9 cellular contexts compared by ENCODE assay signal in the genomic region with DNA sequence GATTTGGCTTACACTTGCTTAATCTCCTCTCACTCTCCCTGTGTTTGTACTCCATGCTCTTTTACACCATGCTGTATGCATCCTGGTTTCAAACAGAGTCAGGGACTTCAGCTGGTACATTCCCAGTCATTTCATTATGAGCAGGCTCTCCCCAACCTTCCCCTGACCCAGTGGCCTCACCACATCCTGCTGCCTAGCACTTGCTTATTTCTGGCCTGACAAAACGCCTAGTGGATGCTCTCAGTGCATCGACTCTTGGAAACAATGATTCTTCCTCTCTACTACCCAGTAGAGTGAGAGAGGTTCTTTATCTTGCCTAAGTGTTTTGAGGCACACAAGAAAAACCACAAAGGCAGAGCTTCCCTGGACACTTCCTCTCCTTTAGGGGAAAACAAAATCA.
DNase-seq lines count a peak whose midpoint lies in the region; ATAC-seq lines count a peak whose summit lies in the region.
"Had no signal": no experiment of that assay in that cellular context is flagged by ENCODE, and none has a peak within 500 bp of the region (broad histone marks: within the 10 kb centered on the region; RNA-seq: fewer than 3 reads in every experiment).

No MANE protein-coding gene starts in this region.

- H3K9me3 Mint-ChIP-seq in activated CD4-positive, alpha-beta memory T cell treated with anti-CD3 and anti-CD28 coated beads, Interleukin-2, amount 10 ng/mL, durations not matched to agents 7 days and 5 days = no peaks in the 10 kb centered on the region
- H3K9me3 Mint-ChIP-seq: IgD-negative memory B cell had no signal

- in situ Hi-C loops in G401 (cut with HindIII; ENCODE audit: low sequenced_read_pairs) = loop anchor here (10.0 kb wide), 1 partner anchor 333 kb away; no protein-coding TSS in a partner anchor

- CTCF ChIA-PET in activated CD4-positive, alpha-beta memory T cell treated with anti-CD3 and anti-CD28 coated beads, Interleukin-2, amount 10 ng/mL, durations not matched to agents 7 days and 5 days (lab: Charles Lee) = interaction anchor here (1.0 to 3.2 kb wide), 6 partner anchors 11 to 415 kb away, joined by 3 to 21 read pairs (median 6); no protein-coding TSS in a partner anchor

- peak; percentile 61 for DNase-seq in activated CD4-positive, alpha-beta memory T cell treated with anti-CD3 and anti-CD28 coated beads, Interleukin-2, amount 10 ng/mL, durations not matched to agents 7 days and 5 days
- peak; percentile 64 to 83 for DNase-seq in lung microvascular endothelial cell (ENCODE audit: low read depth in 2 of 2)
- DNase-seq in mesenteric fat pad (ENCODE audit: low spot score) = no peak
- DNase-seq in G401 (ENCODE audit: low spot score) = no peak
- DNase-seq in DMS53 (lab: John Stamatoyannopoulos, UW) = no peak

- POLR2A ChIA-PET in activated CD4-positive, alpha-beta memory T cell treated with anti-CD3 and anti-CD28 coated beads, Interleukin-2, amount 10 ng/mL, durations not matched to agents 7 days and 5 days (lab: Charles Lee) = no interaction called here

- H4K20me1 ChIP-seq in BLaER1 treated with 17β-estradiol and CSF1 and Interleukin-3, amounts not matched to agents 10 nM and 100 nM = peaks cover 0 to 5% (median 0%) of the 10 kb centered on the region in 11 experiments; a peak in 2 of 22 replicates

- peak overlapping the region in 6 of 11 experiments; percentile 33 to 63 (median 48); a peak in 10 of 22 replicates for H3K27ac ChIP-seq in BLaER1 treated with 17β-estradiol and CSF1 and Interleukin-3, amounts not matched to agents 10 nM and 100 nM

- peak; percentile 40 for ATAC-seq in GM19328 (IDR thresholded peaks at IDR 0.05; ENCODE audit: unreplicated experiment)
- ATAC-seq in HG03378 (IDR thresholded peaks at IDR 0.05; ENCODE audit: unreplicated experiment) = peak; percentile 59

- H3K36me3 ChIP-seq in BLaER1 treated with 17β-estradiol and CSF1 and Interleukin-3, amounts not matched to agents 10 nM and 100 nM = no peaks in the 10 kb centered on the region

- H3K27me3 ChIP-seq in BLaER1 treated with 17β-estradiol and CSF1 and Interleukin-3, amounts not matched to agents 10 nM and 100 nM = peaks cover 0 to 5% (median 0%) of the 10 kb centered on the region in 11 experiments; a peak in 3 of 22 replicates

- no peak overlapping the region for H3K4me3 Mint-ChIP-seq in activated CD4-positive, alpha-beta memory T cell treated with anti-CD3 and anti-CD28 coated beads, Interleukin-2, amount 10 ng/mL, durations not matched to agents 7 days and 5 days
- H3K4me3 Mint-ChIP-seq: IgD-negative memory B cell had no signal

- H3K4me3 ChIP-seq in BLaER1 treated with 17β-estradiol and CSF1 and Interleukin-3, amounts not matched to agents 10 nM and 100 nM = no peak overlapping the region; a peak in 1 of 20 replicates

- no peaks in the 10 kb centered on the region for H3K36me3 Mint-ChIP-seq in activated CD4-positive, alpha-beta memory T cell treated with anti-CD3 and anti-CD28 coated beads, Interleukin-2, amount 10 ng/mL, durations not matched to agents 7 days and 5 days (ENCODE audit: low read depth)
- H3K36me3 Mint-ChIP-seq: IgD-negative memory B cell had no signal

- H3K4me1 Mint-ChIP-seq in activated CD4-positive, alpha-beta memory T cell treated with anti-CD3 and anti-CD28 coated beads, Interleukin-2, amount 10 ng/mL, durations not matched to agents 7 days and 5 days = peaks cover 29% of the 10 kb centered on the region

- H3K4me2 ChIP-seq in BLaER1 treated with 17β-estradiol and CSF1 and Interleukin-3, amounts not matched to agents 10 nM and 100 nM = peak overlapping the region; percentile 10 to 86 (median 74)

- no peak overlapping the region for H3K27ac Mint-ChIP-seq in activated CD4-positive, alpha-beta memory T cell treated with anti-CD3 and anti-CD28 coated beads, Interleukin-2, amount 10 ng/mL, durations not matched to agents 7 days and 5 days

- H3K9ac ChIP-seq in BLaER1 treated with 17β-estradiol and CSF1 and Interleukin-3, amounts not matched to agents 10 nM and 100 nM = peak overlapping the region in 3 of 11 experiments; percentile 6 to 31 (median 31); a peak in 3 of 22 replicates

- peaks cover 18% of the 10 kb centered on the region for H3K27me3 Mint-ChIP-seq in activated CD4-positive, alpha-beta memory T cell treated with anti-CD3 and anti-CD28 coated beads, Interleukin-2, amount 10 ng/mL, durations not matched to agents 7 days and 5 days

- H3K9me3 ChIP-seq in BLaER1 treated with 17β-estradiol and CSF1 and Interleukin-3, amounts not matched to agents 10 nM and 100 nM (replicated peaks in 1 of 11) = no peaks in the 10 kb centered on the region

- peaks cover 27 to 52% (median 38%) of the 10 kb centered on the region in 10 experiments for H3K4me1 ChIP-seq in BLaER1 treated with 17β-estradiol and CSF1 and Interleukin-3, amounts not matched to agents 10 nM and 100 nM

Comparison
In these comparisons a context has a peak if more than half of its experiments do, and no peak if none do; other contexts are left out.
1. DNase-seq: peak in activated CD4-positive, alpha-beta memory T cell treated with anti-CD3 and anti-CD28 coated beads, Interleukin-2, amount 10 ng/mL, durations not matched to agents 7 days and 5 days (single experiment) and lung microvascular endothelial cell (2 of 2); none in mesenteric fat pad (single experiment), G401 (single experiment) and DMS53 (single experiment).